20 cellular contexts compared by ENCODE assay signal in genomic region chr10:103897241-103897774, GRCh38. TPM values are rescaled to one million over a fixed set of nuclear protein-coding genes. Genes with fewer than 3 reads are reported as not detected.
DNase-seq lines count a peak whose midpoint lies in the region; ATAC-seq and TF ChIP-seq lines count a peak whose summit lies in the region.
"Had no signal": no experiment of that assay in that cellular context is flagged by ENCODE, and none has a peak within 500 bp of the region (broad histone marks: within the 10 kb centered on the region; RNA-seq: fewer than 3 reads in every experiment).

No MANE protein-coding gene starts in this region.

- no peak overlapping the region for H3K4me2 ChIP-seq in GM23248 (ENCODE audit: unreplicated experiment)

- peaks cover 59% of the 10 kb centered on the region for H3K36me3 Mint-ChIP-seq in stimulated activated effector memory CD8-positive, alpha-beta T cell treated with anti-CD3 and anti-CD28 coated beads, Interleukin-12 subunit alpha, Interleukin-12 subunit beta, amount 100 ng/mL, for 72 hours

- H3K27ac ChIP-seq in GM23248 (peak overlapping the region; percentile 87), RWPE2 (ENCODE audit: poor library complexity, severe bottlenecking) (peak overlapping the region; percentile 89)

- ATAC-seq in RWPE2 (ENCODE audit: low read depth), result no peak
- no peak for ATAC-seq in stimulated activated effector memory CD8-positive, alpha-beta T cell treated with anti-CD3 and anti-CD28 coated beads, Interleukin-12 subunit alpha, Interleukin-12 subunit beta, amount 100 ng/mL, for 72 hours
- ATAC-seq in HG03378 (IDR thresholded peaks at IDR 0.05; ENCODE audit: unreplicated experiment), result no peak
- ATAC-seq in GM19035 (IDR thresholded peaks at IDR 0.05; ENCODE audit: unreplicated experiment), result no peak
- ATAC-seq: activated CD4-positive, CD25-positive, alpha-beta regulatory T cell treated with anti-CD3 and anti-CD28 coated beads, Interleukin-2, amount 50 U/mL, for 24 hours; activated CD8-positive, alpha-beta memory T cell treated with anti-CD3 and anti-CD28 coated beads, Interleukin-2, amount 10 ng/mL, durations not matched to agents 7 days and 5 days; effector memory CD8-positive, alpha-beta T cell; K562; stimulated activated memory B cell treated with anti-CD40 and anti-IgM and Interleukin-4, amounts not matched to agents 10 μg/mL and 1 μg/mL and 100 μg/mL, for 72 hours had no signal

- H3F3A ChIP-seq in GM23248 (ENCODE audit: insufficient read depth), result peaks cover 45% of the 10 kb centered on the region

- H3K27ac Mint-ChIP-seq in stimulated activated effector memory CD8-positive, alpha-beta T cell treated with anti-CD3 and anti-CD28 coated beads, Interleukin-12 subunit alpha, Interleukin-12 subunit beta, amount 100 ng/mL, for 72 hours, result peak overlapping the region; percentile 94
- H3K27ac Mint-ChIP-seq: activated CD8-positive, alpha-beta memory T cell treated with anti-CD3 and anti-CD28 coated beads, Interleukin-2, amount 10 ng/mL, durations not matched to agents 7 days and 5 days; stimulated activated memory B cell treated with anti-CD40 and anti-IgM and Interleukin-4, amounts not matched to agents 10 μg/mL and 1 μg/mL and 100 μg/mL, for 72 hours had no signal

- H3K9me3 ChIP-seq in GM23248 (ENCODE audit: low read depth) (no peaks in the 10 kb centered on the region), RWPE2 (ENCODE audit: severe bottlenecking) (no peaks in the 10 kb centered on the region)
- H3K9me3 ChIP-seq: BE2C had no signal

- H3K4me1 ChIP-seq in GM23248 (ENCODE audit: insufficient read depth), result peaks cover 43% of the 10 kb centered on the region
- H3K4me1 ChIP-seq in RWPE2 (ENCODE audit: insufficient read depth, poor library complexity, severe bottlenecking), result peaks cover 47% of the 10 kb centered on the region

- no peak overlapping the region for H3K9ac ChIP-seq in GM23248

- TF ChIP-seq CTCF in RWPE2 (IDR thresholded peaks at IDR 0.05; ENCODE audit: poor library complexity, severe bottlenecking), result no peak
- peak; percentile 14 for TF ChIP-seq CTCF in fibroblast of the aortic adventitia (IDR thresholded peaks at IDR 0.05; ENCODE audit: insufficient read depth, low read length)

- H3K36me3 ChIP-seq in GM23248 (ENCODE audit: low read depth) (no peaks in the 10 kb centered on the region), RWPE2 (ENCODE audit: low read depth) (peaks cover 66% of the 10 kb centered on the region)

- no peaks in the 10 kb centered on the region for H4K20me1 ChIP-seq in GM23248 (ENCODE audit: insufficient read depth)

- peak overlapping the region; percentile 31 for H2AFZ ChIP-seq in GM23248

- DNase-seq in GM23248 (peak; percentile 65), RWPE2 (ENCODE audit: low spot score) (no peak), fibroblast of the aortic adventitia (ENCODE audit: low read depth) (peak; percentile 62)
- DNase-seq in stimulated activated effector memory CD8-positive, alpha-beta T cell treated with anti-CD3 and anti-CD28 coated beads, Interleukin-12 subunit alpha, Interleukin-12 subunit beta, amount 100 ng/mL, for 72 hours (ENCODE audit: low spot score in 2 of 2), result no peak
- DNase-seq in activated CD4-positive, CD25-positive, alpha-beta regulatory T cell (lab: John Stamatoyannopoulos, UW), result no peak
- DNase-seq: activated CD8-positive, alpha-beta memory T cell treated with anti-CD3 and anti-CD28 coated beads, Interleukin-2, amount 10 ng/mL, durations not matched to agents 7 days and 5 days; activated gamma-delta T cell treated with Interleukin-2 at 50 U/mL for 16 hours; BE2C; Calu3; effector memory CD8-positive, alpha-beta T cell; foreskin melanocyte; kidney glomerular epithelial cell; NCI-H2081; stimulated activated CD4-positive, alpha-beta T cell treated with anti-CD3 and anti-CD28 coated beads, Interleukin-15, amount 100 ng/mL, for 24 hours had no signal

- H3K4me1 Mint-ChIP-seq in stimulated activated effector memory CD8-positive, alpha-beta T cell treated with anti-CD3 and anti-CD28 coated beads, Interleukin-12 subunit alpha, Interleukin-12 subunit beta, amount 100 ng/mL, for 72 hours, result peaks cover 50% of the 10 kb centered on the region
- H3K4me1 Mint-ChIP-seq: stimulated activated memory B cell treated with anti-CD40 and anti-IgM and Interleukin-4, amounts not matched to agents 10 μg/mL and 1 μg/mL and 100 μg/mL, for 72 hours had no signal

- H3K79me2 ChIP-seq in GM23248 (ENCODE audit: insufficient read depth), result no peaks in the 10 kb centered on the region

- in situ Hi-C loops in GM23248 (cut with MboI), result loop anchor here (25.0 kb wide), 1 partner anchor 315 kb away; no protein-coding TSS in a partner anchor

- 30 to 45% methylated on average over 7 of the region's 7 CpGs for WGBS in GM23248 (ENCODE audit: low coverage in 1 of 2, low lambda C conversion rate in 2 of 2, missing lambda C conversion rate in 2 of 2), 2 experiments

- H3K9me3 Mint-ChIP-seq in stimulated activated effector memory CD8-positive, alpha-beta T cell treated with anti-CD3 and anti-CD28 coated beads, Interleukin-12 subunit alpha, Interleukin-12 subunit beta, amount 100 ng/mL, for 72 hours, result no peaks in the 10 kb centered on the region
- H3K9me3 Mint-ChIP-seq: effector memory CD8-positive, alpha-beta T cell; neural crest cell; stimulated activated memory B cell treated with anti-CD40 and anti-IgM and Interleukin-4, amounts not matched to agents 10 μg/mL and 1 μg/mL and 100 μg/mL, for 72 hours had no signal

- H3K4me3 ChIP-seq in GM23248 (no peak overlapping the region), RWPE2 (ENCODE audit: severe bottlenecking) (no peak overlapping the region), fibroblast of the aortic adventitia (ENCODE audit: low read depth, low read length) (no peak overlapping the region)
- H3K4me3 ChIP-seq: K562 had no signal

- no peak overlapping the region for H3K4me3 Mint-ChIP-seq in stimulated activated effector memory CD8-positive, alpha-beta T cell treated with anti-CD3 and anti-CD28 coated beads, Interleukin-12 subunit alpha, Interleukin-12 subunit beta, amount 100 ng/mL, for 72 hours
- H3K4me3 Mint-ChIP-seq: activated CD8-positive, alpha-beta memory T cell treated with anti-CD3 and anti-CD28 coated beads, Interleukin-2, amount 10 ng/mL, durations not matched to agents 7 days and 5 days; effector memory CD8-positive, alpha-beta T cell; neural crest cell; stimulated activated memory B cell treated with anti-CD40 and anti-IgM and Interleukin-4, amounts not matched to agents 10 μg/mL and 1 μg/mL and 100 μg/mL, for 72 hours had no signal

- H3K9me2 ChIP-seq in GM23248 (ENCODE audit: insufficient read depth), result no peaks in the 10 kb centered on the region

- no peaks in the 10 kb centered on the region for H3K27me3 ChIP-seq in GM23248 (replicated peaks; ENCODE audit: insufficient read depth)
- no peaks in the 10 kb centered on the region for H3K27me3 ChIP-seq in RWPE2 (ENCODE audit: insufficient read depth, poor library complexity, severe bottlenecking)
- H3K27me3 ChIP-seq: BE2C had no signal

RNA-seq across cellular contexts. Expression of gene STN1, which starts 20.7 kb away (rescaled TPM):
- 20.5 and 23.5 TPM in 2 replicates for total RNA-seq in GM23248 (2014; rRNA removed; shearing (Covaris generic))
- polyA plus RNA-seq in GM23248 (2016; fragmentation: Nextera tagmentation; extraction: Ambion mirVana), result 20.8 and 21.6 TPM in 2 replicates
- 18.4 and 34.9 TPM in 2 replicates for total RNA-seq in fibroblast of the aortic adventitia (ENCODE audit: low replicate concordance)

RNA-seq across cellular contexts. Expression of gene SH3PXD2A, which starts 41.9 kb away (rescaled TPM):
- 58.0 and 64.0 TPM in 2 replicates for total RNA-seq in GM23248 (2014; rRNA removed; shearing (Covaris generic))
- 31.4 and 34.0 TPM in 2 replicates for polyA plus RNA-seq in GM23248 (2016; fragmentation: Nextera tagmentation; extraction: Ambion mirVana)
- total RNA-seq in fibroblast of the aortic adventitia (ENCODE audit: low replicate concordance), result 15.8 and 20.4 TPM in 2 replicates

Comparison
In these comparisons a context has a peak if more than half of its experiments do, and no peak if none do; other contexts are left out.
1. DNase-seq: peak in GM23248 (single experiment) and fibroblast of the aortic adventitia (single experiment); none in RWPE2 (single experiment), stimulated activated effector memory CD8-positive, alpha-beta T cell treated with anti-CD3 and anti-CD28 coated beads, Interleukin-12 subunit alpha, Interleukin-12 subunit beta, amount 100 ng/mL, for 72 hours (0 of 2) and activated CD4-positive, CD25-positive, alpha-beta regulatory T cell (0 of 4).